ENCODE assay signal across 10 cellular contexts in the genomic region with DNA sequence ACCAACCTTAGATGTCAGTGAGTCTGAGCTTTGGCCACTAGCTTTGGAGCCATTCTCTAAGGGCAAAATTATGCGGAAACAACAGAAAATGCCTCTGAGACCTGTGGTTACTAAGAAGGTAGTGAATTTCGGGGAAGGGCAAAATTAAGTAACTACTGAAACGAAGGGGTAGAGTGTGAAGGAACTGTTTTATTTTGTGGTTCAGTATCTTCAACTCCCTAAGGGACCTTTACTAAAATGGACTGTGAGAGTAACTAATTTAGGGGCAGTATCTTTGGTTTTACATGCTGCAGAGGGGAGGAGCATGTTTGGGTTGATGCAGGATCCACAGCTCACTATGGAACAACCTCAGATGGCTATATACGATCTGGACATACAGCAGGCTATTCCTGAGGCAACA. TPM values are rescaled to one million over a fixed set of nuclear protein-coding genes. Genes with fewer than 3 reads are reported as not detected.
"Had no signal": no experiment of that assay in that cellular context is flagged by ENCODE, and none has a peak within 500 bp of the region (broad histone marks: within the 10 kb centered on the region; RNA-seq: fewer than 3 reads in every experiment).

No MANE protein-coding gene starts in this region.

- ATAC-seq: HepG2, K562 had no signal

- H3K9ac ChIP-seq: KMS-11 had no signal

- H3K4me3 ChIP-seq: K562 had no signal

- DNase-seq: IMR-90, Kasumi-1, KBM-7, KG1 had no signal

- H3K4me2 ChIP-seq: KMS-11 had no signal

- H3K27ac ChIP-seq: HL-60, KMS-11 had no signal

RNA-seq across cellular contexts. Expression of a gene that starts 8.0 kb away (rescaled TPM):
- total RNA-seq: HT-29, HT1080, IMR-90 had no signal
